Comparison of ENCODE assay signal across 11 cellular contexts in the genomic region with DNA sequence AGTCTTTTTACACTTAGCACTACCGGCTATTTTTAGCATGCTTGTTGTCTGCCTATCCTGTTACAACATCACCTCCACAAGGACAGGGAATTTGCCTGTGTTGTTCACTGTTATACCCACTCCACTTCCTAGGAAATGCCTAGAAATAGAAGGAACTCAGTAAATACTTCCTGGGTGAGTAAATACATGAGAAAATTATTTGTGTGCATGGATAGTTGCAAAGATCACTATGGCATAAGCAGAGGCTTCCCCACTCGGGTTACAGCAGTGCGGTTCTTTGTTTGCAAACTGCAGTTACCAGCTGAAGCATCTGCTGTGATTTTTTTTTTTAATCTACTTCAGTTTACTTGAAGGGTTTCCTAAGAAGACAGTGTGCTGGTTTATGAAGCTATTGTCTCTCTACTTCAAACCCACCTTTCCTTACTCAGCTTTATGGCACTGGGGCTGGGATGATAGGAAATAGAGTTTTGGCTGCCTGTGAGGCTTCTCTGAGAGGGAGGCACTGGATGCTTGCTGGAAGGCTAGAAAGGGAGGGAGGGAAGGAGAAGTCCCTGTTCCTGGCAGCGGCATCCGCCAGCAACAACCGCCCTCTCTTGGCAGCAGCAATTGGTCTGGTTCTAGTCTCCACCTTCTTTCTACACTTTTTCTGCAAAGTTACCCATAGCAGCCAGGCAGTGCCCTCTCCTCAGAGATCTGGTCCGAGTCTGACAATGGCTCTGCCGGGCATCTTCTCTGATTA. TPM values are rescaled to one million over a fixed set of nuclear protein-coding genes. Genes with fewer than 3 reads are reported as not detected.
DNase-seq lines count a peak whose midpoint lies in the region; ATAC-seq and TF ChIP-seq lines count a peak whose summit lies in the region.
"Had no signal": no experiment of that assay in that cellular context is flagged by ENCODE, and none has a peak within 500 bp of the region (broad histone marks: within the 10 kb centered on the region; RNA-seq: fewer than 3 reads in every experiment).

No MANE protein-coding gene starts in this region.

- no peaks in the 10 kb centered on the region for H3K79me2 ChIP-seq in PC-3 (ENCODE audit: low read length)

- H3K9ac ChIP-seq in PC-3 (ENCODE audit: low read length), result no peak overlapping the region

- in situ Hi-C loops in GM13976 (cut with MboI; ENCODE audit: low sequenced_read_pairs, unreplicated experiment), result no loop called here

- intact Hi-C loops in Right ventricle myocardium inferior (cut with DNase I), result no loop called here
- intact Hi-C loops in PC-3 (cut with micrococcal nuclease), result no loop called here

- H4K20me1 ChIP-seq in PC-3 (ENCODE audit: low read length), result no peaks in the 10 kb centered on the region

- ATAC-seq in Right ventricle myocardium inferior (peak; percentile 86), HG02852 (IDR thresholded peaks at IDR 0.05; ENCODE audit: unreplicated experiment) (no peak), PC-3 (no peak), GM21786 (IDR thresholded peaks at IDR 0.05; ENCODE audit: unreplicated experiment) (no peak)

- peak; percentile 72 for DNase-seq in Ammon's horn (ENCODE audit: low spot score)
- peak; percentile 11 for DNase-seq in RPMI8226
- DNase-seq in Right ventricle myocardium inferior (ENCODE audit: missing footprints), result peak; percentile 64
- peak; percentile 43 for DNase-seq in occipital lobe (lab: John Stamatoyannopoulos, UW)
- DNase-seq in PC-3, result no peak
- DNase-seq in GM13976 (ENCODE audit: low spot score), result no peak
- DNase-seq: activated CD8-positive, alpha-beta memory T cell treated with anti-CD3 and anti-CD28 coated beads for 24 hours; NCI-H2029 had no signal

- no peaks in the 10 kb centered on the region for H3K36me3 ChIP-seq in PC-3 (ENCODE audit: low read depth, low read length)

- peaks cover 37% of the 10 kb centered on the region for H3K27me3 ChIP-seq in PC-3 (ENCODE audit: low read length)

- BruUV-seq in PC-3 (replicated peaks; lab: Mats Ljungman, UMichigan), result no TSS peak

- no peaks in the 10 kb centered on the region for H3K9me2 ChIP-seq in PC-3 (replicated peaks; ENCODE audit: low read length)

- no peak overlapping the region for H3K4me3 ChIP-seq in PC-3 (ENCODE audit: low read length)

- H3F3A ChIP-seq in PC-3 (ENCODE audit: low read length, unreplicated experiment), result no peaks in the 10 kb centered on the region

- TF ChIP-seq CTCF in PC-3 (conservative IDR thresholded peaks at IDR 0.05; ENCODE audit: low read depth, low read length) (no peak), GM13976 (IDR thresholded peaks at IDR 0.05; ENCODE audit: borderline replicate concordance, control extremely low read depth, extremely low read depth, insufficient read depth, missing control alignments) (no peak)

- H2AFZ ChIP-seq in PC-3 (ENCODE audit: low read length), result no peak overlapping the region

- H3K4me2 ChIP-seq in PC-3 (ENCODE audit: low read length), result no peak overlapping the region

- peaks cover 12% of the 10 kb centered on the region for H3K4me1 ChIP-seq in PC-3 (ENCODE audit: insufficient read depth, low read length)

- no peak overlapping the region for H3K27ac ChIP-seq in PC-3 (ENCODE audit: low read length)

- POLR2A ChIA-PET in PC-3 (lab: Charles Lee; ENCODE audit: unreplicated experiment), result no interaction called here

- CTCF ChIA-PET in PC-3 (lab: Charles Lee), result no interaction called here

- no peaks in the 10 kb centered on the region for H3K9me3 ChIP-seq in PC-3 (ENCODE audit: low read length)

RNA-seq across cellular contexts. Expression of gene PDE6H, which starts 29.1 kb away (rescaled TPM):
- total RNA-seq in Right ventricle myocardium inferior (not detected), occipital lobe (not detected), PC-3 (2014; rRNA removed) (not detected in 2 replicates)
- total RNA-seq: epithelial cell of proximal tubule had no signal

RNA-seq across cellular contexts. Expression of gene ARHGDIB, which starts 40.5 kb away (rescaled TPM):
- total RNA-seq in Right ventricle myocardium inferior (72.1 TPM), occipital lobe (5.8 TPM), PC-3 (2014; rRNA removed) (10.4 and 12.4 TPM in 2 replicates)

Comparison
In these comparisons a context has a peak if more than half of its experiments do, and no peak if none do; other contexts are left out.
1. DNase-seq: peak in Ammon's horn (single experiment), RPMI8226 (single experiment), Right ventricle myocardium inferior (single experiment) and occipital lobe (single experiment); none in PC-3 (single experiment) and GM13976 (single experiment).